ENCODE assay signal across 20 cellular contexts in genomic region chr1:119893827-119894700, GRCh38. TPM values are rescaled to one million over a fixed set of nuclear protein-coding genes. Genes with fewer than 3 reads are reported as not detected.
A peak's percentile ranks its signal among the peaks of the same experiment; 100 is the strongest.
DNase-seq lines count a peak whose midpoint lies in the region; ATAC-seq and TF ChIP-seq lines count a peak whose summit lies in the region.
"Had no signal": no experiment of that assay in that cellular context is flagged by ENCODE, and none has a peak within 500 bp of the region (broad histone marks: within the 10 kb centered on the region; RNA-seq: fewer than 3 reads in every experiment).

No MANE protein-coding gene starts in this region.

- H2AFZ ChIP-seq in SK-N-SH (ENCODE audit: low read depth), result no peak overlapping the region

- H3K27ac Mint-ChIP-seq in activated CD4-positive, alpha-beta memory T cell treated with anti-CD3 and anti-CD28 coated beads, Interleukin-2, amount 10 ng/mL, durations not matched to agents 7 days and 5 days, result peak overlapping the region; percentile 50
- H3K27ac Mint-ChIP-seq in activated CD4-positive, alpha-beta memory T cell treated with anti-CD3 and anti-CD28 coated beads for 36 hours, result no peak overlapping the region
- H3K27ac Mint-ChIP-seq in T-helper 17 cell, result peak overlapping the region; percentile 44
- H3K27ac Mint-ChIP-seq: CD4-positive, CD25-positive, alpha-beta regulatory T cell had no signal

- no peak for DNase-seq in activated CD4-positive, alpha-beta memory T cell treated with anti-CD3 and anti-CD28 coated beads, Interleukin-2, amount 10 ng/mL, durations not matched to agents 7 days and 5 days
- DNase-seq in activated CD4-positive, alpha-beta memory T cell treated with anti-CD3 and anti-CD28 coated beads for 36 hours, result no peak
- no peak for DNase-seq in T-helper 17 cell
- no peak for DNase-seq in NOMO-1 (lab: John Stamatoyannopoulos, UW; ENCODE audit: unreplicated experiment in 2 of 2)
- no peak for DNase-seq in NAMALWA (ENCODE audit: low spot score)
- DNase-seq in SK-N-SH, result no peak
- DNase-seq: GOT3, HCEC 1CT, NCI-H1105 treated with DMSO at 0.1 percent for 48 hours, NCI-H2081 treated with DMSO at 0.1 percent for 48 hours, SIG-M5 had no signal

- TF ChIP-seq CTCF in liver (IDR thresholded peaks at IDR 0.05; ENCODE audit: low read depth, low read length, missing input control), result no peak
- no peak for TF ChIP-seq CTCF in SK-N-SH (IDR thresholded peaks at IDR 0.05)

- ATAC-seq in T-helper 17 cell, result no peak

- H3K9me3 ChIP-seq in KOPT-K1 (ENCODE audit: insufficient read depth, low read length, poor library complexity, severe bottlenecking), result no peaks in the 10 kb centered on the region
- H3K9me3 ChIP-seq in T-helper 17 cell (ENCODE audit: control insufficient read depth, low read length, poor library complexity, severe bottlenecking), result no peaks in the 10 kb centered on the region
- H3K9me3 ChIP-seq in liver (ENCODE audit: control insufficient read depth in 4 of 4, low read length in 3 of 4), result no peaks in the 10 kb centered on the region
- H3K9me3 ChIP-seq in SK-N-SH, result no peaks in the 10 kb centered on the region

- TF ChIP-seq RAD21 in liver (IDR thresholded peaks at IDR 0.05) (peak in 1 of 2 donors; percentile 8), SK-N-SH (IDR thresholded peaks at IDR 0.05; ENCODE audit: low read length) (no peak)

- CTCF ChIA-PET in activated CD4-positive, alpha-beta memory T cell treated with anti-CD3 and anti-CD28 coated beads, Interleukin-2, amount 10 ng/mL, durations not matched to agents 7 days and 5 days (lab: Charles Lee), result no interaction called here
- CTCF ChIA-PET in activated CD4-positive, alpha-beta memory T cell treated with anti-CD3 and anti-CD28 coated beads for 36 hours (lab: Charles Lee), result no interaction called here
- CTCF ChIA-PET in SK-N-SH (lab: Yijun Ruan, JAX), result interaction anchor here (0.6 kb wide), 1 partner anchor 8 kb away, joined by 4 read pairs; no protein-coding TSS in a partner anchor

- no peaks in the 10 kb centered on the region for H3F3A ChIP-seq in SK-N-SH (replicated peaks; ENCODE audit: insufficient read depth)

- H3K79me2 ChIP-seq in SK-N-SH (ENCODE audit: insufficient read depth), result no peaks in the 10 kb centered on the region

- POLR2A ChIA-PET in activated CD4-positive, alpha-beta memory T cell treated with anti-CD3 and anti-CD28 coated beads, Interleukin-2, amount 10 ng/mL, durations not matched to agents 7 days and 5 days (lab: Charles Lee), result interaction anchor here (1.4 to 1.5 kb wide), 2 partner anchors 87 to 94 kb away, joined by 3 read pairs; no protein-coding TSS in a partner anchor
- POLR2A ChIA-PET in activated CD4-positive, alpha-beta memory T cell treated with anti-CD3 and anti-CD28 coated beads for 36 hours (lab: Charles Lee), result interaction anchor here (1.2 kb wide), 1 partner anchor 282 kb away, joined by 3 read pairs; the partner anchor contains the start of gene SEC22B
- POLR2A ChIA-PET in SK-N-SH (lab: Yijun Ruan, JAX), result no interaction called here

- peaks cover 28% of the 10 kb centered on the region for H3K27me3 Mint-ChIP-seq in activated CD4-positive, alpha-beta memory T cell treated with anti-CD3 and anti-CD28 coated beads, Interleukin-2, amount 10 ng/mL, durations not matched to agents 7 days and 5 days
- H3K27me3 Mint-ChIP-seq in activated CD4-positive, alpha-beta memory T cell treated with anti-CD3 and anti-CD28 coated beads for 36 hours, result peaks cover 11% of the 10 kb centered on the region
- H3K27me3 Mint-ChIP-seq in T-helper 17 cell, result peaks cover 6% of the 10 kb centered on the region

- TF ChIP-seq EP300 in SK-N-SH (IDR thresholded peaks at IDR 0.05; ENCODE audit: borderline replicate concordance in 1 of 2, low read depth in 1 of 2, low read length in 1 of 2), result no peak

- H3K4me2 ChIP-seq in SK-N-SH, result no peak overlapping the region

- no peaks in the 10 kb centered on the region for H3K27me3 ChIP-seq in liver (ENCODE audit: control insufficient read depth in 4 of 4, insufficient read depth in 4 of 4, low read length in 3 of 4)
- no peaks in the 10 kb centered on the region for H3K27me3 ChIP-seq in SK-N-SH (ENCODE audit: insufficient read depth)

- peak overlapping the region; percentile 79 for H3K27ac ChIP-seq in KOPT-K1 (ENCODE audit: low read depth, low read length, poor library complexity, severe bottlenecking)
- peak overlapping the region in 1 of 2 donors; percentile 29 for H3K27ac ChIP-seq in liver (ENCODE audit: low read depth in 1 of 2, low read length in 2 of 2)
- H3K27ac ChIP-seq in SK-N-SH (ENCODE audit: low read depth in 2 of 2, low read length in 1 of 2), result no peak overlapping the region
- H3K27ac ChIP-seq: HL-60, RWPE1 had no signal

- intact Hi-C loops in activated CD4-positive, alpha-beta memory T cell treated with anti-CD3 and anti-CD28 coated beads for 36 hours (cut with micrococcal nuclease), result no loop called here

- H3K9me2 ChIP-seq in SK-N-SH, result no peaks in the 10 kb centered on the region

- no peaks in the 10 kb centered on the region for H4K20me1 ChIP-seq in SK-N-SH (ENCODE audit: insufficient read depth)

- H3K36me3 ChIP-seq in KOPT-K1 (ENCODE audit: insufficient read depth, low read length) (no peaks in the 10 kb centered on the region), liver (ENCODE audit: control insufficient read depth in 4 of 4, insufficient read depth in 3 of 4, low read depth in 1 of 4, low read length in 3 of 4) (no peaks in the 10 kb centered on the region), SK-N-SH (replicated peaks in 1 of 2; ENCODE audit: control insufficient read depth in 1 of 2, insufficient read depth in 2 of 2, low read length in 1 of 2) (no peaks in the 10 kb centered on the region)

- peak overlapping the region; percentile 14 for H3K4me3 Mint-ChIP-seq in activated CD4-positive, alpha-beta memory T cell treated with anti-CD3 and anti-CD28 coated beads, Interleukin-2, amount 10 ng/mL, durations not matched to agents 7 days and 5 days
- H3K4me3 Mint-ChIP-seq in activated CD4-positive, alpha-beta memory T cell treated with anti-CD3 and anti-CD28 coated beads for 36 hours, result no peak overlapping the region
- H3K4me3 Mint-ChIP-seq in T-helper 17 cell, result peak overlapping the region; percentile 36
- H3K4me3 Mint-ChIP-seq: CD4-positive, CD25-positive, alpha-beta regulatory T cell had no signal

- H3K36me3 Mint-ChIP-seq in activated CD4-positive, alpha-beta memory T cell treated with anti-CD3 and anti-CD28 coated beads, Interleukin-2, amount 10 ng/mL, durations not matched to agents 7 days and 5 days (ENCODE audit: low read depth), result peaks cover 1% of the 10 kb centered on the region
- no peaks in the 10 kb centered on the region for H3K36me3 Mint-ChIP-seq in activated CD4-positive, alpha-beta memory T cell treated with anti-CD3 and anti-CD28 coated beads for 36 hours
- H3K36me3 Mint-ChIP-seq in T-helper 17 cell (ENCODE audit: low read depth), result no peaks in the 10 kb centered on the region
- H3K36me3 Mint-ChIP-seq: CD4-positive, CD25-positive, alpha-beta regulatory T cell had no signal

- H3K9ac ChIP-seq in liver (ENCODE audit: low read depth in 1 of 2, low read length in 2 of 2) (no peak overlapping the region), SK-N-SH (no peak overlapping the region)

- 49% methylated on average over 10 of the region's 10 CpGs for WGBS in liver
- 78% methylated on average over 10 of the region's 10 CpGs for whole genome bisulfite sequencing in SK-N-SH (ENCODE audit: low lambda C conversion rate)

- H3K9me3 Mint-ChIP-seq in activated CD4-positive, alpha-beta memory T cell treated with anti-CD3 and anti-CD28 coated beads, Interleukin-2, amount 10 ng/mL, durations not matched to agents 7 days and 5 days, result no peaks in the 10 kb centered on the region
- peaks cover under 1% of the 10 kb centered on the region for H3K9me3 Mint-ChIP-seq in activated CD4-positive, alpha-beta memory T cell treated with anti-CD3 and anti-CD28 coated beads for 36 hours

- H3K4me1 Mint-ChIP-seq in activated CD4-positive, alpha-beta memory T cell treated with anti-CD3 and anti-CD28 coated beads, Interleukin-2, amount 10 ng/mL, durations not matched to agents 7 days and 5 days, result peaks cover 42% of the 10 kb centered on the region
- peaks cover 13% of the 10 kb centered on the region for H3K4me1 Mint-ChIP-seq in activated CD4-positive, alpha-beta memory T cell treated with anti-CD3 and anti-CD28 coated beads for 36 hours (ENCODE audit: low read depth)
- peaks cover 13% of the 10 kb centered on the region for H3K4me1 Mint-ChIP-seq in T-helper 17 cell

- H3K4me1 ChIP-seq in liver (ENCODE audit: control insufficient read depth in 4 of 4, insufficient read depth in 4 of 4, low read length in 3 of 4) (peaks cover 2 to 20% (median 9%) of the 10 kb centered on the region in 4 donors), SK-N-SH (ENCODE audit: control insufficient read depth in 1 of 2, insufficient read depth in 2 of 2, low read depth in 1 of 2, low read length in 1 of 2) (no peaks in the 10 kb centered on the region; a peak in 1 of 4 replicates)

- H3K4me3 ChIP-seq in liver (ENCODE audit: low read depth in 1 of 3, low read length in 3 of 3), result no peak overlapping the region
- H3K4me3 ChIP-seq in SK-N-SH (ENCODE audit: low read depth in 2 of 2, low read length in 1 of 2), result no peak overlapping the region

TF ChIP-seq in liver, 16 proteins besides CTCF, POLR2A, EP300 and RAD21 (continues in another document):
- TF ChIP-seq HNF4A (conservative IDR thresholded peaks at IDR 0.05) (peak in 1 of 2 donors; percentile 33), GABPA (IDR thresholded peaks at IDR 0.05 in 1 of 2, conservative IDR thresholded peaks at IDR 0.05 in 1 of 2) (peak in 1 of 2 donors; percentile 24), SP1 (IDR thresholded peaks at IDR 0.05) (peak; percentile 22), FOXA2 (IDR thresholded peaks at IDR 0.05) (peak; percentile 32), HNF4G (IDR thresholded peaks at IDR 0.05) (no peak), YY1 (IDR thresholded peaks at IDR 0.05) (no peak)

TF ChIP-seq in SK-N-SH, 30 proteins besides CTCF, POLR2A, EP300 and RAD21 (continues in another document):
- no peak for TF ChIP-seq USF2 (IDR thresholded peaks at IDR 0.05; ENCODE audit: borderline replicate concordance, low read depth, low read length)
- no peak for TF ChIP-seq RXRA (IDR thresholded peaks at IDR 0.05; ENCODE audit: borderline replicate concordance, low read depth)

RNA-seq across cellular contexts. Expression of gene ADAM30, which starts 2.3 kb away (rescaled TPM):
- total RNA-seq in activated CD4-positive, alpha-beta memory T cell treated with anti-CD3 and anti-CD28 coated beads, Interleukin-2, amount 10 ng/mL, durations not matched to agents 7 days and 5 days, result not detected
- not detected for total RNA-seq in activated CD4-positive, alpha-beta memory T cell treated with anti-CD3 and anti-CD28 coated beads for 36 hours
- total RNA-seq in T-helper 17 cell, result not detected
- not detected for total RNA-seq in liver
- polyA plus RNA-seq in liver, result not detected
- polyA plus RNA-seq in SK-N-SH (2012; rRNA removed), result not detected in 2 replicates
- polyA plus RNA-seq in SK-N-SH (2012; cell fraction: cytosol; rRNA removed), result not detected in 2 replicates
- polyA plus RNA-seq in SK-N-SH (2012; cell fraction: nucleus; rRNA removed), result not detected in 2 replicates
- total RNA-seq: A673; CD4-positive, CD25-positive, alpha-beta regulatory T cell; HT-29; NCI-H460 had no signal
- polyA plus RNA-seq: BJ; CD4-positive, CD25-positive, alpha-beta regulatory T cell had no signal
